Comparison of ENCODE assay signal across 13 cellular contexts in the genomic region with DNA sequence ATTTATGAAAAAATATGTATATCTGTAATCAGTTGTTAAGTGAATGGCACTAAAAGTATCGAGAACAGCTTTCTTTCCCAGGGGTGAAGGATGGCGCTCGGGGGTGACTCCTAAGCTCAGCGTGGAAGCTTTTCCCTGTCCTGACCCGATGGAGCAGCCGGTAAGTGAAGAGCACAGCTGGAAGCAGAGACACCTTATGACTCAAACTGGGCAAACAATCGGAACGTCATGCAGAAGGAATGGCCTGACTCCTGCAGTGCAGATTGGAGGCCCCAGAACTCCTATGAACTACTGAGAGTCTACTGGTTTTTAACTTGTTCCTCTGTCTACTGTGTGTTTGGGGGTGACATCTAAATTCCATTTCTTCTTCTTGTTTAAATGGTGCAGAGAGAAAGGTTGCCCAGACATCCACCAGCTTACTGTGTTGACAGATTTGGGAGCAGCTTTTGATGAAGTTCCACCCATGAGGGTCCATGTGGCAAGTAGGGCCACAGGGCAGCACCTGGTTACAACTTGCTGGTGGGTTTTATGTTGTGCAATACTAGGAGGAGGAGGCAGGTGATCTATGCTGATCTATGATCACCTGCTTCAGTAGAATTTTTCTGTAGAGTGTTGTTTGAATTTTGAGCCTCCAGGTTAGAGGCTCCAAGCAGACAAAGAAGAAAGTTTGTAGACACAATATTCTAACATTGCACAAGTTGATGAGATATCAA.
A peak's percentile ranks its signal among the peaks of the same experiment; 100 is the strongest.
DNase-seq lines count a peak whose midpoint lies in the region; TF ChIP-seq lines count a peak whose summit lies in the region.
"Had no signal": no experiment of that assay in that cellular context is flagged by ENCODE, and none has a peak within 500 bp of the region (broad histone marks: within the 10 kb centered on the region; RNA-seq: fewer than 3 reads in every experiment).

No MANE protein-coding gene starts in this region.

- no peak overlapping the region for H3K4me3 ChIP-seq in AG09309 (ENCODE audit: control insufficient read depth, low read depth, low read length)
- H3K4me3 ChIP-seq: BLaER1 treated with 17β-estradiol and CSF1 and Interleukin-3, amounts not matched to agents 10 nM and 100 nM; left ventricle myocardium inferior had no signal

- DNase-seq in AG09309 (ENCODE audit: low read depth) (peak; percentile 10), HPDE6-E6E7 (ENCODE audit: extremely low spot score) (peak; percentile 81), SW480 (ENCODE audit: low spot score) (peak; percentile 20), iPS-NIHi11 (ENCODE audit: low spot score) (peak; percentile 26), DMS79 treated with DMSO at 0.1 percent for 48 hours (lab: John Stamatoyannopoulos, UW) (no peak), NCI-H446 (lab: John Stamatoyannopoulos, UW) (no peak), epidermal melanocyte (ENCODE audit: insufficient read length, low spot score) (no peak)
- no peak for DNase-seq in central memory CD4-positive, alpha-beta T cell
- DNase-seq: activated T-cell treated with anti-CD3 and anti-CD28 coated beads, Interleukin-2, amount 50 U/mL, for 24 hours; left ventricle myocardium inferior; Right ventricle myocardium superior; stimulated activated CD4-positive, alpha-beta T cell treated with anti-CD3 and anti-CD28 coated beads, Interleukin-4, amount 100 ng/mL, for 24 hours had no signal

- TF ChIP-seq CTCF in AG09309 (IDR thresholded peaks at IDR 0.05; ENCODE audit: control insufficient read depth, insufficient read depth, low read depth, low read length, missing control alignments): no peak

Comparison
In these comparisons a context has a peak if more than half of its experiments do, and no peak if none do; other contexts are left out.
1. DNase-seq: peak in AG09309 (single experiment), HPDE6-E6E7 (single experiment), SW480 (single experiment) and iPS-NIHi11 (single experiment); none in central memory CD4-positive, alpha-beta T cell (single experiment), DMS79 treated with DMSO at 0.1 percent for 48 hours (single experiment), NCI-H446 (0 of 2) and epidermal melanocyte (single experiment).